Comparison of ENCODE assay signal across 1 cellular context in genomic region chr5:73370620-73371583, GRCh38.
TF ChIP-seq lines count a peak whose summit lies in the region.

No MANE protein-coding gene starts in this region.

TF ChIP-seq in PFSK-1, 5 proteins besides CTCF, POLR2A, EP300 and RAD21 (continued from another document):
- TF ChIP-seq TAF1 (IDR thresholded peaks at IDR 0.05; ENCODE audit: borderline replicate concordance, insufficient read depth, low read length) = peak; percentile 28; the same call in 1 of the 2 replicates
